ENCODE assay signal across 10 cellular contexts in the genomic region with DNA sequence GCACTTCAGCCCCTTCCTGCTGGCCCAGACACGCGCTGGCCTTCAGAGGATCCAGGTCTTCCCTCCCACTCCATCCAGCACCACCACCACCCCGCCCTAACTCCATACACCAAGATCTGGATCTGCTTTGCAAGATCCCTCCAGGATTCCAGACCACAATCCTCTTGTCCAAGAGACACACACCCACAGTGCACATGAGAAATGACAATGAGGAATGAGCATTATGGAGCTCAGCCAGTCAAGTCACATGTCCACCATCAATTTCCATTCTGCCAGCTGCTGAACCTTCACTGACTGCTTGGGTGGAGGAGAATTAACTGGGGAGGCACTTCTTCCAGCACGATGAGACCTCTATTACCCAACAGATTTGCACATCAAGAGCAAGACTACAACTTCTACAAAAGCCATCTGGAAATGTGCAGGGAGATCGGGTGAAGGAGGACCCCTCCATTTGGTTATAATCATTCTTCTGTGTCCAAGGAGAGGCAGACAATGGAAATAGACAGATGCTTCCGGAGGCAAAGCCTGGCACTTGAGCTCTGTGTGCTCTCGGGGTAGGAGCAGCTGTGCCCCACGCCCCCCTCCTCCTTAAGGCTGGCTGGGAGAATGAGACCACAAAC. TPM values are rescaled to one million over a fixed set of nuclear protein-coding genes. Genes with fewer than 3 reads are reported as not detected.
DNase-seq lines count a peak whose midpoint lies in the region; ATAC-seq and TF ChIP-seq lines count a peak whose summit lies in the region.
"Had no signal": no experiment of that assay in that cellular context is flagged by ENCODE, and none has a peak within 500 bp of the region (broad histone marks: within the 10 kb centered on the region; RNA-seq: fewer than 3 reads in every experiment).

No MANE protein-coding gene starts in this region.

- H3K27me3 ChIP-seq in SK-N-SH (ENCODE audit: insufficient read depth) = no peaks in the 10 kb centered on the region
- H3K27me3 ChIP-seq in right atrium auricular region = no peaks in the 10 kb centered on the region

- no peak for TF ChIP-seq EP300 in SK-N-SH (IDR thresholded peaks at IDR 0.05; ENCODE audit: borderline replicate concordance in 1 of 2, low read depth in 1 of 2, low read length in 1 of 2)

- no peak for ATAC-seq in GM21367 (IDR thresholded peaks at IDR 0.05; ENCODE audit: unreplicated experiment)
- no peak for ATAC-seq in HG02571 (IDR thresholded peaks at IDR 0.05; ENCODE audit: unreplicated experiment)
- ATAC-seq: natural killer cell had no signal

- no peaks in the 10 kb centered on the region for H3K9me2 ChIP-seq in SK-N-SH

- H3K4me3 ChIP-seq in SK-N-SH (ENCODE audit: low read depth in 2 of 2, low read length in 1 of 2) = no peak overlapping the region
- H3K4me3 ChIP-seq in right atrium auricular region = no peak overlapping the region

- DNase-seq in Kasumi-1 (lab: John Stamatoyannopoulos, UW) (peak; percentile 57 to 76), SK-N-SH (no peak), right atrium auricular region (ENCODE audit: low spot score) (peak; percentile 65), stromal cell of bone marrow (ENCODE audit: low read depth) (peak; percentile 92), foreskin melanocyte (no peak)
- DNase-seq in activated T-cell treated with anti-CD3 and anti-CD28 coated beads, Interleukin-2, amount 50 U/mL, for 48 hours = no peak
- DNase-seq: natural killer cell, NCI-H2081 treated with DMSO at 0.1 percent for 48 hours had no signal

- H3F3A ChIP-seq in SK-N-SH (replicated peaks; ENCODE audit: insufficient read depth) = no peaks in the 10 kb centered on the region

- H3K4me2 ChIP-seq in SK-N-SH = no peak overlapping the region

- H3K4me1 ChIP-seq in SK-N-SH (ENCODE audit: control insufficient read depth in 1 of 2, insufficient read depth in 2 of 2, low read depth in 1 of 2, low read length in 1 of 2) (peaks cover 0 to 2% of the 10 kb centered on the region in 2 experiments; a peak in 1 of 4 replicates), right atrium auricular region (peaks cover 0 to 20% of the 10 kb centered on the region in 2 donors)

- no peaks in the 10 kb centered on the region for H4K20me1 ChIP-seq in SK-N-SH (ENCODE audit: insufficient read depth)

- CTCF ChIA-PET in SK-N-SH (lab: Yijun Ruan, JAX) = interaction anchor here (0.8 to 1.1 kb wide), 2 partner anchors 30 to 59 kb away, joined by 3 to 5 read pairs; no protein-coding TSS in a partner anchor

- no peak for TF ChIP-seq RAD21 in SK-N-SH (IDR thresholded peaks at IDR 0.05; ENCODE audit: low read length)

- H3K27ac ChIP-seq in SK-N-SH (ENCODE audit: low read depth in 2 of 2, low read length in 1 of 2) (no peak overlapping the region), right atrium auricular region (peak overlapping the region; percentile 1 to 36)

- TF ChIP-seq CTCF in SK-N-SH (IDR thresholded peaks at IDR 0.05) = no peak
- no peak for TF ChIP-seq CTCF in right atrium auricular region (IDR thresholded peaks at IDR 0.05)

- WGBS in SK-N-SH (ENCODE audit: low lambda C conversion rate) = 88% methylated on average over 8 of the region's 8 CpGs

- POLR2A ChIA-PET in SK-N-SH (lab: Yijun Ruan, JAX) = no interaction called here

- no peak overlapping the region for H3K9ac ChIP-seq in SK-N-SH

- H3K36me3 ChIP-seq in SK-N-SH (replicated peaks in 1 of 2; ENCODE audit: control insufficient read depth in 1 of 2, insufficient read depth in 2 of 2, low read length in 1 of 2) = no peaks in the 10 kb centered on the region
- H3K36me3 ChIP-seq in right atrium auricular region = no peaks in the 10 kb centered on the region

- no peaks in the 10 kb centered on the region for H3K79me2 ChIP-seq in SK-N-SH (ENCODE audit: insufficient read depth)

- H2AFZ ChIP-seq in SK-N-SH (ENCODE audit: low read depth) = no peak overlapping the region

- no peaks in the 10 kb centered on the region for H3K9me3 ChIP-seq in SK-N-SH
- no peaks in the 10 kb centered on the region for H3K9me3 ChIP-seq in right atrium auricular region

TF ChIP-seq in SK-N-SH, 30 proteins besides CTCF, POLR2A, EP300 and RAD21:
- TF ChIP-seq YY1 (IDR thresholded peaks at IDR 0.05; ENCODE audit: low read depth) (no peak), TAF1 (IDR thresholded peaks at IDR 0.05; ENCODE audit: borderline replicate concordance, low read depth, low read length) (no peak), JUND (IDR thresholded peaks at IDR 0.05) (no peak), USF1 (IDR thresholded peaks at IDR 0.05; ENCODE audit: borderline replicate concordance, low read depth) (peak; percentile 40; the same call in 1 of the 2 replicates)

RNA-seq across cellular contexts. Expression of gene SPATA12, which starts 12.3 kb away (rescaled TPM):
- 0.24 and 0.33 TPM in 2 replicates for polyA plus RNA-seq in SK-N-SH (2012; rRNA removed)
- polyA plus RNA-seq in SK-N-SH (2012; cell fraction: cytosol; rRNA removed) = 0.29 and 0.32 TPM in 2 replicates
- polyA plus RNA-seq in SK-N-SH (2012; cell fraction: nucleus; rRNA removed) = 0.13 and 0.24 TPM in 2 replicates
- not detected for total RNA-seq in right atrium auricular region
- total RNA-seq: natural killer cell had no signal

Comparison
In these comparisons a context has a peak if more than half of its experiments do, and no peak if none do; other contexts are left out.
1. DNase-seq: peak in Kasumi-1 (2 of 2), right atrium auricular region (single experiment) and stromal cell of bone marrow (single experiment); none in SK-N-SH (single experiment), foreskin melanocyte (single experiment) and activated T-cell treated with anti-CD3 and anti-CD28 coated beads, Interleukin-2, amount 50 U/mL, for 48 hours (0 of 2).
2. H3K27ac ChIP-seq: peak in right atrium auricular region (2 of 2); none in SK-N-SH (0 of 2).